In genomic region chr2:157489981-157490380, GRCh38 we compare ENCODE assay signal across 22 cellular contexts. TPM values are rescaled to one million over a fixed set of nuclear protein-coding genes. Genes with fewer than 3 reads are reported as not detected.
"Had no signal": no experiment of that assay in that cellular context is flagged by ENCODE, and none has a peak within 500 bp of the region (broad histone marks: within the 10 kb centered on the region; RNA-seq: fewer than 3 reads in every experiment).

No MANE protein-coding gene starts in this region.

- H3K27ac ChIP-seq: coronary artery, esophagus squamous epithelium, left lung, psoas muscle, suprapubic skin had no signal

- ATAC-seq: activated CD8-positive, alpha-beta memory T cell treated with anti-CD3 and anti-CD28 coated beads, Interleukin-2, amount 10 ng/mL, durations not matched to agents 7 days and 5 days; left lung; psoas muscle; sciatic nerve had no signal

- H3K9me3 Mint-ChIP-seq: activated naive CD4-positive, alpha-beta T cell treated with anti-CD3 and anti-CD28 coated beads for 36 hours; nephron progenitor cell; stimulated activated naive CD8-positive, alpha-beta T cell treated with anti-CD3 and anti-CD28 coated beads, Interleukin-15, Interleukin-2, amounts not matched to agents 100 ng/mL and 50 ng/mL, for 24 hours; type B pancreatic cell had no signal

- H3K4me3 Mint-ChIP-seq: activated CD8-positive, alpha-beta memory T cell treated with anti-CD3 and anti-CD28 coated beads, Interleukin-2, amount 10 ng/mL, durations not matched to agents 7 days and 5 days; activated naive CD4-positive, alpha-beta T cell treated with anti-CD3 and anti-CD28 coated beads for 36 hours; nephron progenitor cell; stimulated activated naive CD8-positive, alpha-beta T cell treated with anti-CD3 and anti-CD28 coated beads, Interleukin-15, Interleukin-2, amounts not matched to agents 100 ng/mL and 50 ng/mL, for 24 hours; type B pancreatic cell had no signal

- H3K4me3 ChIP-seq: coronary artery, esophagus squamous epithelium, left lung, psoas muscle, suprapubic skin had no signal

- DNase-seq: activated CD4-positive, alpha-beta T cell treated with anti-CD3 and anti-CD28 coated beads, Interleukin-2, amount 50 U/mL, for 48 hours; activated CD4-positive, CD25-positive, alpha-beta regulatory T cell treated with anti-CD3 and anti-CD28 coated beads, Interleukin-2, amount 50 U/mL, for 72 hours; activated CD8-positive, alpha-beta memory T cell treated with anti-CD3 and anti-CD28 coated beads, Interleukin-2, amount 10 ng/mL, durations not matched to agents 7 days and 5 days; activated naive CD4-positive, alpha-beta T cell treated with anti-CD3 and anti-CD28 coated beads for 36 hours; activated T-cell treated with anti-CD3 and anti-CD28 coated beads, Interleukin-2, amount 50 U/mL, for 1 hour; caudate nucleus; effector CD8-positive, alpha-beta T cell; esophagus squamous epithelium; foreskin fibroblast; hippocampal formation; left lung; mammary epithelial cell; nephron progenitor cell; psoas muscle; T1000 had no signal

- H3K27me3 ChIP-seq: left lung had no signal

- H3K4me1 ChIP-seq: esophagus squamous epithelium, left lung, psoas muscle, suprapubic skin had no signal

- H3K9me3 ChIP-seq: esophagus squamous epithelium, left lung, psoas muscle, suprapubic skin had no signal

- H3K27me3 Mint-ChIP-seq: activated CD8-positive, alpha-beta memory T cell treated with anti-CD3 and anti-CD28 coated beads, Interleukin-2, amount 10 ng/mL, durations not matched to agents 7 days and 5 days; stimulated activated naive CD8-positive, alpha-beta T cell treated with anti-CD3 and anti-CD28 coated beads, Interleukin-15, Interleukin-2, amounts not matched to agents 100 ng/mL and 50 ng/mL, for 24 hours had no signal

- H3K27ac Mint-ChIP-seq: activated CD8-positive, alpha-beta memory T cell treated with anti-CD3 and anti-CD28 coated beads, Interleukin-2, amount 10 ng/mL, durations not matched to agents 7 days and 5 days; activated naive CD4-positive, alpha-beta T cell treated with anti-CD3 and anti-CD28 coated beads for 36 hours; activated T-helper 2 cell treated with anti-CD3 and anti-CD28 coated beads, Interferon-gamma antibody, Interleukin-2, Interleukin-4, amounts not matched to agents 10 μg/mL and 5 μg/mL and 100 μg/mL, durations not matched to agents 14 hours and 24 hours and 36 hours; nephron progenitor cell; type B pancreatic cell had no signal

- H3K36me3 Mint-ChIP-seq: type B pancreatic cell had no signal

- H3K36me3 ChIP-seq: esophagus squamous epithelium, left lung, suprapubic skin had no signal

RNA-seq across cellular contexts. Expression of gene CYTIP, which starts 46.1 kb away (rescaled TPM):
- total RNA-seq: endothelial cell of umbilical vein, mammary epithelial cell had no signal
- polyA plus RNA-seq: endothelial cell of umbilical vein, mammary epithelial cell had no signal
